Comparison of ENCODE assay signal across 20 cellular contexts in genomic region chr11:83363280-83363679, GRCh38.
DNase-seq lines count a peak whose midpoint lies in the region; ATAC-seq and TF ChIP-seq lines count a peak whose summit lies in the region.
"Had no signal": no experiment of that assay in that cellular context is flagged by ENCODE, and none has a peak within 500 bp of the region (broad histone marks: within the 10 kb centered on the region; RNA-seq: fewer than 3 reads in every experiment).

No MANE protein-coding gene starts in this region.

- H3K27me3 ChIP-seq in upper lobe of left lung = no peaks in the 10 kb centered on the region
- H3K27me3 ChIP-seq: BLaER1 had no signal

- peaks cover 5 to 24% (median 11%) of the 10 kb centered on the region in 6 donors for H3K9me3 Mint-ChIP-seq in immature natural killer cell

- TF ChIP-seq CTCF in HEK293 (tag by site-specific recombination; IDR thresholded peaks at IDR 0.05) (no peak), retinal pigment epithelial cell (conservative IDR thresholded peaks at IDR 0.05; ENCODE audit: low read depth, low read length) (no peak), upper lobe of left lung (IDR thresholded peaks at IDR 0.05) (no peak)

- H3K4me1 ChIP-seq in HEK293 (ENCODE audit: control insufficient read depth, insufficient read depth, low read length) (no peaks in the 10 kb centered on the region), upper lobe of left lung (no peaks in the 10 kb centered on the region)
- H3K4me1 ChIP-seq: BLaER1 had no signal

- no peak overlapping the region for H3K4me3 ChIP-seq in HEK293 (ENCODE audit: low read depth, low read length)
- no peak overlapping the region for H3K4me3 ChIP-seq in retinal pigment epithelial cell (ENCODE audit: low read length)
- H3K4me3 ChIP-seq in upper lobe of left lung = no peak overlapping the region
- H3K4me3 ChIP-seq: BLaER1, GM12878 had no signal

- peak; percentile 22 for DNase-seq in SK-N-DZ (ENCODE audit: low spot score)
- peak; percentile 70 for DNase-seq in iris pigment epithelial cell (ENCODE audit: low read depth)
- DNase-seq in retinal pigment epithelial cell (ENCODE audit: low read depth) = peak; percentile 47
- no peak for DNase-seq in NCI-H1930 (lab: John Stamatoyannopoulos, UW)
- DNase-seq in upper lobe of left lung = no peak
- DNase-seq in immature natural killer cell = no peak
- DNase-seq: CD8-positive, alpha-beta T cell; DND-41; Kasumi-1; NCI-H1417 treated with DMSO at 0.1 percent for 48 hours; NCI-H187; NCI-H2107; NCI-H510A; NK-92 treated with Interleukin-12 subunit alpha and Interleukin-12 subunit beta, amount 100 ng/mL, for 24 hours; SHP77 treated with DMSO at 0.1 percent for 48 hours; SK-N-SH had no signal

- POLR2A ChIA-PET in HEK293 (lab: Yijun Ruan, JAX) = no interaction called here

- H3K4me1 Mint-ChIP-seq in immature natural killer cell = no peaks in the 10 kb centered on the region

- 44 to 50% methylated on average over 2 of the region's 2 CpGs for WGBS in upper lobe of left lung, 2 donors

- no peak for ATAC-seq in upper lobe of left lung (ENCODE audit: low FRiP score in 2 of 2)
- ATAC-seq: CD8-positive, alpha-beta T cell; GM12878 had no signal

- no peak for TF ChIP-seq POLR2A in upper lobe of left lung (IDR thresholded peaks at IDR 0.05)

- no peaks in the 10 kb centered on the region for H3K36me3 ChIP-seq in HEK293 (ENCODE audit: control insufficient read depth in 2 of 2, insufficient read depth in 1 of 2, low read length in 2 of 2)
- H3K36me3 ChIP-seq in upper lobe of left lung = no peaks in the 10 kb centered on the region
- H3K36me3 ChIP-seq: BLaER1 had no signal

- CTCF ChIA-PET in HEK293 (lab: Yijun Ruan, JAX) = no interaction called here

- no peak for TF ChIP-seq EP300 in upper lobe of left lung (IDR thresholded peaks at IDR 0.05)

- H3K27ac ChIP-seq in HEK293 (ENCODE audit: extremely low read depth, low read depth, low read length) = no peak overlapping the region
- H3K27ac ChIP-seq in upper lobe of left lung = no peak overlapping the region
- H3K27ac ChIP-seq: BLaER1, RWPE1 had no signal

- no peak overlapping the region for H3K4me3 Mint-ChIP-seq in immature natural killer cell
- H3K4me3 Mint-ChIP-seq: CD8-positive, alpha-beta T cell had no signal

- H3K36me3 Mint-ChIP-seq in immature natural killer cell = peaks cover 0 to 7% (median 0%) of the 10 kb centered on the region in 3 donors
- H3K36me3 Mint-ChIP-seq: CD8-positive, alpha-beta T cell had no signal

- H3K27me3 Mint-ChIP-seq in immature natural killer cell (ENCODE audit: low read depth in 3 of 3) = peaks cover 2 to 5% (median 3%) of the 10 kb centered on the region in 3 donors

- no peak overlapping the region for H3K27ac Mint-ChIP-seq in immature natural killer cell
- H3K27ac Mint-ChIP-seq: CD8-positive, alpha-beta T cell had no signal

- H3K9me3 ChIP-seq in HEK293 (ENCODE audit: control insufficient read depth, insufficient read depth, low read depth, low read length) (no peaks in the 10 kb centered on the region), upper lobe of left lung (peaks cover 0 to 14% (median 6%) of the 10 kb centered on the region in 4 donors)
- H3K9me3 ChIP-seq: SK-N-SH had no signal

TF ChIP-seq in HEK293, 187 proteins besides CTCF, POLR2A, EP300 and RAD21:
- TF ChIP-seq ZNF350 (tag by site-specific recombination; IDR thresholded peaks at IDR 0.05) (no peak), TCF7L2 (IDR thresholded peaks at IDR 0.05; ENCODE audit: borderline replicate concordance, low read depth, low read length) (peak; percentile 44; the same call in 1 of the 2 replicates)
TF ChIP-seq in HEK293: peak in this region for 1.

Comparison
In these comparisons a context has a peak if more than half of its experiments do, and no peak if none do; other contexts are left out.
1. DNase-seq: peak in SK-N-DZ (single experiment), iris pigment epithelial cell (single experiment) and retinal pigment epithelial cell (single experiment); none in NCI-H1930 (0 of 2), upper lobe of left lung (0 of 2) and immature natural killer cell (0 of 3).